In the genomic region with DNA sequence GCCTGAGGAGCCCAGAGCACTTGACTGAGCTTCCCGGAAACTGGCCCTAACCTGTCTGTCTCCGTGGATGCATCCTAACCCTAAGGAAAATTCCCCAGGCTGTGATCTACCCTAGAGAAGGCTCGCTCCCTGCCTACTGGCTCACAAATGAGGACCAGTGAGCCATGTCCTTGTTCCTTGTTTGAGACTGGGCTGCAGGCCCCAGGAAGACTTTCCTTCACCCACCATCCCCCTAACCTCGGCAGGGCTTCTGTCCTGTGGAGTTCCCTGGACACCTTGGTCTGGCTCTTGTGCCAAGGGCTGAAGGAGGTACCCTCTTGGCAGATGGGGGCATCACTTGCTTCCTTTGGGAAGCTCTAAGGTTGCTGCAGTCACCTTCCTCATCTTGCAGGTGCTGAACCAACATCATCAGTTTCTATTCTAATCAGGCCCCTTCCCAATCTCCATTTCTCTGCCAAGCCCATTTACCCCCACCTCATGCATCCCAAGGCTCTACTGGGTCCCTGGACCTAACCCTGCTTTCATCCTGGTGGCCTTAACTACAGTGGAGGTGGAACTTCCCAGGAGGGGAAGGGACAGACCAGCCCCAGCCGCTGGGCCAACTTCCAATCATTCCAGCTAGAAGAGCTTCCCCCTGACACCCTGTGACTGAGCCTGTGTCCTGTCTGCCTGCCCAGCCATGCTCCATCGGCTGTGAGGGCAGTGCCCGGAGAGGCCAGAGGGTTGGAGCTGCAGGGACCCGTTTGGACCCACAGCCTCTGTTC, we compare ENCODE assay signal across 8 cellular contexts. TPM values are rescaled to one million over a fixed set of nuclear protein-coding genes. Genes with fewer than 3 reads are reported as not detected.
DNase-seq lines count a peak whose midpoint lies in the region; ATAC-seq, FAIRE-seq and TF ChIP-seq lines count a peak whose summit lies in the region.

No MANE protein-coding gene starts in this region.

- H4K91ac ChIP-seq in H1 (replicated peaks; ENCODE audit: insufficient read length, low read length), result no peak overlapping the region

- TF ChIP-seq EP300 in H1 (IDR thresholded peaks at IDR 0.05; ENCODE audit: borderline replicate concordance in 1 of 2, low read depth in 2 of 2, low read length in 2 of 2), result no peak

- H3K4me1 Mint-ChIP-seq in naive thymus-derived CD4-positive, alpha-beta T cell, result peaks cover 15 to 40% (median 25%) of the 10 kb centered on the region in 7 donors

- TF ChIP-seq RAD21 in H1 (IDR thresholded peaks at IDR 0.05 in 1 of 2, conservative IDR thresholded peaks at IDR 0.05 in 1 of 2; ENCODE audit: low read depth in 2 of 2, low read length in 2 of 2), result no peak

- H4K8ac ChIP-seq in H1 (ENCODE audit: extremely low read depth, insufficient read depth, low read length), result peak overlapping the region; percentile 95; the same call in 1 of the 2 replicates

- H3K9me3 ChIP-seq in NT2/D1 (ENCODE audit: insufficient read depth, low read length), result no peaks in the 10 kb centered on the region
- H3K9me3 ChIP-seq in H1 (ENCODE audit: insufficient read depth in 2 of 2, low read depth in 1 of 2, low read length in 1 of 2), result no peaks in the 10 kb centered on the region
- no peaks in the 10 kb centered on the region for H3K9me3 ChIP-seq in naive thymus-derived CD4-positive, alpha-beta T cell (ENCODE audit: control insufficient read depth in 2 of 3, low read length in 3 of 3)

- no peak overlapping the region; the same call in 1 of the 2 replicates for H2BK5ac ChIP-seq in H1 (ENCODE audit: low read depth, low read length)

- POLR2A ChIA-PET in H1 (lab: Charles Lee; ENCODE audit: partially characterized antibody), result interaction anchor here (0.8 to 6.5 kb wide), 31 partner anchors 9 to 179 kb away, joined by 3 to 63 read pairs (median 4); partner anchors contain the start of genes CFAP119, CTF1, FBXL19 and PHKG2
- POLR2A ChIA-PET in naive thymus-derived CD4-positive, alpha-beta T cell (lab: Charles Lee), result interaction anchor here (0.5 to 2.6 kb wide), 9 partner anchors 9 to 677 kb away, joined by 3 to 9 read pairs (median 4); partner anchors contain the start of genes FBRS and RNF40

- H3K18ac ChIP-seq in H1 (ENCODE audit: extremely low read depth, low read length), result no peak overlapping the region

- intact Hi-C loops in naive thymus-derived CD4-positive, alpha-beta T cell (cut with micrococcal nuclease), result loop anchor here (1.0 kb wide), 2 partner anchors 12 to 40 kb away; partner anchors contain the start of genes CFAP119 (in 2 of the 2) and RNF40 (in 2 of the 2)
- intact Hi-C loops in posterior vena cava (cut with DNase I), result no loop called here

- peaks cover 0 to 5% (median 0%) of the 10 kb centered on the region in 5 donors for H3K27me3 Mint-ChIP-seq in naive thymus-derived CD4-positive, alpha-beta T cell

- no peak overlapping the region for H3K27ac ChIP-seq in H1 (ENCODE audit: low read depth, low read length)
- H3K27ac ChIP-seq in naive thymus-derived CD4-positive, alpha-beta T cell (ENCODE audit: low read depth, low read length), result peak overlapping the region; percentile 62

- H3K36me3 ChIP-seq in NT2/D1 (ENCODE audit: insufficient read depth, insufficient read length, low read length) (peaks cover 75% of the 10 kb centered on the region), H1 (ENCODE audit: control insufficient read depth in 2 of 4, insufficient read depth in 4 of 4, low read length in 3 of 4) (peaks cover 17 to 40% (median 33%) of the 10 kb centered on the region in 4 experiments)
- peaks cover 0 to 49% (median 10%) of the 10 kb centered on the region in 3 experiments for H3K36me3 ChIP-seq in naive thymus-derived CD4-positive, alpha-beta T cell (ENCODE audit: control insufficient read depth in 2 of 3, insufficient read depth in 3 of 3, low read length in 3 of 3)

- no peak overlapping the region for H2BK120ac ChIP-seq in H1 (replicated peaks; ENCODE audit: low read depth, low read length)

- no peak overlapping the region for H2BK15ac ChIP-seq in H1 (ENCODE audit: low read length)

- peak overlapping the region; percentile 47 for H3K4me3 ChIP-seq in AG09309 (ENCODE audit: control insufficient read depth, low read depth, low read length)
- H3K4me3 ChIP-seq in NT2/D1 (ENCODE audit: insufficient read length, low read depth), result peak overlapping the region; percentile 93
- H3K4me3 ChIP-seq in H1 (ENCODE audit: extremely low read depth in 1 of 4, insufficient read depth in 2 of 4, low read depth in 3 of 4, low read length in 4 of 4), result peak overlapping the region; percentile 67 to 84 (median 76); a peak in 7 of 8 replicates
- no peak overlapping the region for H3K4me3 ChIP-seq in naive thymus-derived CD4-positive, alpha-beta T cell (ENCODE audit: low read length)

- TF ChIP-seq CTCF in AG09309 (IDR thresholded peaks at IDR 0.05; ENCODE audit: control insufficient read depth, insufficient read depth, low read depth, low read length, missing control alignments) (no peak), H1 (IDR thresholded peaks at IDR 0.05; ENCODE audit: control extremely low read depth in 1 of 3, insufficient read depth in 1 of 3, low read depth in 1 of 3, low read length in 3 of 3) (no peak)

- no peak for ATAC-seq in naive thymus-derived CD4-positive, alpha-beta T cell
- no peak for ATAC-seq in HG02678 (IDR thresholded peaks at IDR 0.05; ENCODE audit: unreplicated experiment)
- no peak for ATAC-seq in HG03460 (IDR thresholded peaks at IDR 0.05; ENCODE audit: unreplicated experiment)

- H3K36me3 Mint-ChIP-seq in naive thymus-derived CD4-positive, alpha-beta T cell, result peaks cover 0 to 20% (median 4%) of the 10 kb centered on the region in 5 donors

- CTCF ChIA-PET in H1 (lab: Charles Lee; ENCODE audit: partially characterized antibody), result interaction anchor here (0.8 to 1.4 kb wide), 6 partner anchors 12 to 146 kb away, joined by 3 to 5 read pairs (median 4); no protein-coding TSS in a partner anchor
- CTCF ChIA-PET in naive thymus-derived CD4-positive, alpha-beta T cell (lab: Charles Lee), result no interaction called here

- no peak for FAIRE-seq in H1 (lab: Jason Lieb, UNC)

- H3K23me2 ChIP-seq in H1 (ENCODE audit: low read depth, low read length), result peaks cover 4% of the 10 kb centered on the region; the same call in 1 of the 2 replicates

- no peak overlapping the region for H2BK12ac ChIP-seq in H1 (ENCODE audit: low read depth, low read length)

- H3K4ac ChIP-seq in H1 (replicated peaks; ENCODE audit: insufficient read length, low read depth, low read length), result peak overlapping the region; percentile 32

- no peak overlapping the region for H3K23ac ChIP-seq in H1 (ENCODE audit: insufficient read length)

- H3K79me2 ChIP-seq in H1 (ENCODE audit: control insufficient read depth in 1 of 2, insufficient read depth in 2 of 2, low read length in 2 of 2), result no peaks in the 10 kb centered on the region

- no peaks in the 10 kb centered on the region for H3K9me3 Mint-ChIP-seq in naive thymus-derived CD4-positive, alpha-beta T cell

- H3K4me1 ChIP-seq in NT2/D1 (ENCODE audit: insufficient read depth, insufficient read length), result peaks cover 18% of the 10 kb centered on the region
- H3K4me1 ChIP-seq in H1 (replicated peaks in 1 of 4; ENCODE audit: control insufficient read depth in 3 of 4, insufficient read depth in 4 of 4, low read length in 3 of 4), result peaks cover 0 to 11% (median 5%) of the 10 kb centered on the region in 4 experiments; a peak in 5 of 7 replicates
- peaks cover 0 to 4% of the 10 kb centered on the region in 2 donors for H3K4me1 ChIP-seq in naive thymus-derived CD4-positive, alpha-beta T cell (ENCODE audit: control insufficient read depth in 2 of 2, insufficient read depth in 2 of 2, low read length in 2 of 2)

- H2BK20ac ChIP-seq in H1 (ENCODE audit: low read length), result no peak overlapping the region

- H3K56ac ChIP-seq in H1 (replicated peaks; ENCODE audit: insufficient read length, low read depth, low read length), result no peak overlapping the region

- H3K79me1 ChIP-seq in H1 (ENCODE audit: low read depth, low read length), result no peaks in the 10 kb centered on the region; the same call in 1 of the 2 replicates

- H4K5ac ChIP-seq in H1 (ENCODE audit: insufficient read length, low read depth, low read length), result no peak overlapping the region

- H3K4me3 Mint-ChIP-seq in naive thymus-derived CD4-positive, alpha-beta T cell, result peak overlapping the region; percentile 85 to 97 (median 90)

- no peaks in the 10 kb centered on the region for H3K27me3 ChIP-seq in NT2/D1 (ENCODE audit: insufficient read depth, insufficient read length)
- H3K27me3 ChIP-seq in H1 (replicated peaks in 1 of 4; ENCODE audit: control insufficient read depth in 3 of 4, extremely low read depth in 1 of 4, insufficient read depth in 3 of 4, low read length in 3 of 4), result no peaks in the 10 kb centered on the region
- H3K27me3 ChIP-seq in naive thymus-derived CD4-positive, alpha-beta T cell (ENCODE audit: control insufficient read depth in 2 of 2, insufficient read depth in 2 of 2, low read length in 2 of 2), result no peaks in the 10 kb centered on the region

- peak overlapping the region; percentile 99 for H3K9ac ChIP-seq in NT2/D1 (ENCODE audit: insufficient read length, low read depth)
- no peak overlapping the region; a peak in 1 of 7 replicates for H3K9ac ChIP-seq in H1 (replicated peaks in 1 of 4; ENCODE audit: extremely low read depth in 1 of 4, low read depth in 3 of 4, low read length in 3 of 4)

- H3K14ac ChIP-seq in H1 (ENCODE audit: insufficient read length), result no peak overlapping the region

- WGBS in H1 (ENCODE audit: extremely low coverage in 1 of 2, insufficient coverage in 1 of 2, insufficient read length in 1 of 2, insufficient replicate concordance in 2 of 2, low coverage in 1 of 2, low lambda C conversion rate in 2 of 2, missing lambda C conversion rate in 1 of 2), 2 experiments, result 84% methylated on average over 7 of the region's 8 CpGs; no CpG with 5 or more reads in 1 of the 2 experiments

- peak overlapping the region; percentile 63 to 92 for H3K4me2 ChIP-seq in H1 (ENCODE audit: insufficient read depth in 1 of 2, low read depth in 2 of 2, low read length in 2 of 2)

- DNase-seq in AG09309 (ENCODE audit: low read depth) (no peak), NT2/D1 (ENCODE audit: low read depth, low spot score) (no peak), H1 (ENCODE audit: low read depth in 1 of 2, low spot score in 2 of 2) (no peak), posterior vena cava (ENCODE audit: low spot score) (no peak), GF-D8 (lab: John Stamatoyannopoulos, UW) (no peak)
- DNase-seq in naive thymus-derived CD4-positive, alpha-beta T cell, result no peak

- no peak overlapping the region for H2AK5ac ChIP-seq in H1 (ENCODE audit: low read depth, low read length)

- H2AFZ ChIP-seq in H1 (ENCODE audit: low read length), result no peak overlapping the region

- TF ChIP-seq POLR2A in H1 (IDR thresholded peaks at IDR 0.05; ENCODE audit: control extremely low read depth in 1 of 2, low read depth in 2 of 2, low read length in 2 of 2), result peak in 1 of 2 experiments; percentile 34; a peak in 1 of 3 replicates

- peak overlapping the region in 6 of 9 donors; percentile 32 to 95 (median 72) for H3K27ac Mint-ChIP-seq in naive thymus-derived CD4-positive, alpha-beta T cell

- peaks cover 4 to 38% of the 10 kb centered on the region in 2 experiments for H4K20me1 ChIP-seq in H1 (replicated peaks in 1 of 2; ENCODE audit: control insufficient read depth in 1 of 2, insufficient read depth in 2 of 2, low read length in 2 of 2)

RNA-seq across cellular contexts. Expression of gene RNF40, which starts 12.4 kb away (rescaled TPM):
- 68.7 and 70.8 TPM in 2 replicates for total RNA-seq in H1 (2021; fragmentation: NEBNext Ultra II Directional; extraction: Animal tissue kit (Norgen Biotek cat#: 25700))
- polyA plus RNA-seq in H1 (2011; rRNA removed), result 36.9 and 38.5 TPM in 2 replicates
- 35.0 TPM for polyA plus RNA-seq in H1 (2011; cell fraction: cytosol; rRNA removed)
- 113 TPM for polyA plus RNA-seq in H1 (2011; cell fraction: nucleus; rRNA removed)
- 48.2 to 55.3 TPM (median 49.7 TPM) in 4 replicates for polyA plus RNA-seq in H1 (2012, experiment 1 of 2)
- 41.0 TPM for polyA plus RNA-seq in H1 (2012, experiment 2 of 2)
- polyA plus RNA-seq in H1 (2013, experiment 1 of 2), result 25.7 TPM
- 25.3 TPM for polyA plus RNA-seq in H1 (2013, experiment 2 of 2)
- polyA minus RNA-seq in H1 (2011; rRNA and poly(A)+ RNA removed), result 69.9 and 90.6 TPM in 2 replicates
- 33.1 TPM for polyA minus RNA-seq in H1 (2011; cell fraction: cytosol; rRNA and poly(A)+ RNA removed)
- polyA minus RNA-seq in H1 (2011; cell fraction: nucleus; rRNA and poly(A)+ RNA removed), result 44.6 TPM
- 100 to 1,000 TPM in 3 of 5 experiments, 10 to 100 TPM in 2; 68.7 to 122 (median 114) TPM for total RNA-seq in naive thymus-derived CD4-positive, alpha-beta T cell
- 10 to 100 TPM; 19.4 to 50.7 TPM for polyA plus RNA-seq in naive thymus-derived CD4-positive, alpha-beta T cell
- 10 to 100 TPM; 60.9 to 66.5 TPM for total RNA-seq in posterior vena cava

RNA-seq across cellular contexts. Expression of gene ZNF629, which starts 12.5 kb away (rescaled TPM):
- 19.3 and 19.5 TPM in 2 replicates for total RNA-seq in H1 (2021; fragmentation: NEBNext Ultra II Directional; extraction: Animal tissue kit (Norgen Biotek cat#: 25700))
- polyA plus RNA-seq in H1 (2011; rRNA removed), result 11.0 and 13.6 TPM in 2 replicates
- 8.2 TPM for polyA plus RNA-seq in H1 (2011; cell fraction: cytosol; rRNA removed)
- polyA plus RNA-seq in H1 (2011; cell fraction: nucleus; rRNA removed), result 21.5 TPM
- 14.4 to 17.5 TPM (median 15.0 TPM) in 4 replicates for polyA plus RNA-seq in H1 (2012, experiment 1 of 2)
- polyA plus RNA-seq in H1 (2012, experiment 2 of 2), result 11.9 TPM
- polyA plus RNA-seq in H1 (2013, experiment 1 of 2), result 12.5 TPM
- polyA plus RNA-seq in H1 (2013, experiment 2 of 2), result 11.1 TPM
- polyA minus RNA-seq in H1 (2011; rRNA and poly(A)+ RNA removed), result 9.9 and 11.1 TPM in 2 replicates
- polyA minus RNA-seq in H1 (2011; cell fraction: cytosol; rRNA and poly(A)+ RNA removed), result 10.2 TPM
- polyA minus RNA-seq in H1 (2011; cell fraction: nucleus; rRNA and poly(A)+ RNA removed), result 18.8 TPM
- 10 to 100 TPM in 1 of 5 experiments, 1 to 10 TPM in 4; 2.4 to 11.1 (median 4.2) TPM for total RNA-seq in naive thymus-derived CD4-positive, alpha-beta T cell
- 1 to 10 TPM in 1 of 2 donors, under 1 TPM in 1; 0.66 to 3.1 TPM for polyA plus RNA-seq in naive thymus-derived CD4-positive, alpha-beta T cell
- total RNA-seq in posterior vena cava, result 10 to 100 TPM; 10.1 to 11.2 TPM

RNA-seq across cellular contexts. Expression of gene CFAP119, which starts 12.7 kb away (rescaled TPM):
- 5.2 and 6.0 TPM in 2 replicates for total RNA-seq in H1 (2021; fragmentation: NEBNext Ultra II Directional; extraction: Animal tissue kit (Norgen Biotek cat#: 25700))
- 5.6 and 7.1 TPM in 2 replicates for polyA plus RNA-seq in H1 (2011; rRNA removed)
- 8.1 TPM for polyA plus RNA-seq in H1 (2011; cell fraction: cytosol; rRNA removed)
- 21.1 TPM for polyA plus RNA-seq in H1 (2011; cell fraction: nucleus; rRNA removed)
- 4.8 to 7.5 TPM (median 6.4 TPM) in 4 replicates for polyA plus RNA-seq in H1 (2012, experiment 1 of 2)
- 2.6 TPM for polyA plus RNA-seq in H1 (2012, experiment 2 of 2)
- polyA plus RNA-seq in H1 (2013, experiment 1 of 2), result 4.8 TPM
- polyA plus RNA-seq in H1 (2013, experiment 2 of 2), result 5.5 TPM
- 1.4 and 1.9 TPM in 2 replicates for polyA minus RNA-seq in H1 (2011; rRNA and poly(A)+ RNA removed)
- polyA minus RNA-seq in H1 (2011; cell fraction: cytosol; rRNA and poly(A)+ RNA removed), result 3.4 TPM
- 6.3 TPM for polyA minus RNA-seq in H1 (2011; cell fraction: nucleus; rRNA and poly(A)+ RNA removed)
- total RNA-seq in naive thymus-derived CD4-positive, alpha-beta T cell, result 1 to 10 TPM; 2.3 to 5.9 (median 2.9) TPM
- polyA plus RNA-seq in naive thymus-derived CD4-positive, alpha-beta T cell, result under 1 TPM; 0.41 to 0.63 TPM
- total RNA-seq in posterior vena cava, result 1 to 10 TPM; 1.2 TPM

RNA-seq across cellular contexts. Expression of gene PHKG2, which starts 26.3 kb away (rescaled TPM):
- total RNA-seq in H1 (2021; fragmentation: NEBNext Ultra II Directional; extraction: Animal tissue kit (Norgen Biotek cat#: 25700)), result 36.0 and 37.2 TPM in 2 replicates
- polyA plus RNA-seq in H1 (2011; rRNA removed), result 53.4 and 63.9 TPM in 2 replicates
- polyA plus RNA-seq in H1 (2011; cell fraction: cytosol; rRNA removed), result 43.7 TPM
- polyA plus RNA-seq in H1 (2011; cell fraction: nucleus; rRNA removed), result 123 TPM
- polyA plus RNA-seq in H1 (2012, experiment 1 of 2), result 30.6 to 44.5 TPM (median 43.0 TPM) in 4 replicates
- 47.4 TPM for polyA plus RNA-seq in H1 (2012, experiment 2 of 2)
- 28.4 TPM for polyA plus RNA-seq in H1 (2013, experiment 1 of 2)
- polyA plus RNA-seq in H1 (2013, experiment 2 of 2), result 26.2 TPM
- 29.9 and 30.1 TPM in 2 replicates for polyA minus RNA-seq in H1 (2011; rRNA and poly(A)+ RNA removed)
- 10.9 TPM for polyA minus RNA-seq in H1 (2011; cell fraction: cytosol; rRNA and poly(A)+ RNA removed)
- 43.9 TPM for polyA minus RNA-seq in H1 (2011; cell fraction: nucleus; rRNA and poly(A)+ RNA removed)
- total RNA-seq in naive thymus-derived CD4-positive, alpha-beta T cell, result 10 to 100 TPM; 33.2 to 57.8 (median 46.7) TPM
- 10 to 100 TPM; 37.2 to 43.5 TPM for polyA plus RNA-seq in naive thymus-derived CD4-positive, alpha-beta T cell
- 10 to 100 TPM; 13.0 to 13.9 TPM for total RNA-seq in posterior vena cava

Comparison
In these comparisons a context has a peak if more than half of its experiments do, and no peak if none do; other contexts are left out.
1. intact Hi-C loops: an anchor here in naive thymus-derived CD4-positive, alpha-beta T cell (1.0 kb wide); none called in posterior vena cava.